Comparison of ENCODE assay signal across 1 cellular context in genomic region chr2:239954166-239955085, GRCh38.
TF ChIP-seq lines count a peak whose summit lies in the region.

No MANE protein-coding gene starts in this region.

TF ChIP-seq in GM12878, 131 proteins besides CTCF, POLR2A, EP300 and RAD21 (continued from another document):
- TF ChIP-seq ZBTB11 (CRISPR knock-in tag; IDR thresholded peaks at IDR 0.05): no peak
